1 cellular context compared by ENCODE assay signal in the genomic region with DNA sequence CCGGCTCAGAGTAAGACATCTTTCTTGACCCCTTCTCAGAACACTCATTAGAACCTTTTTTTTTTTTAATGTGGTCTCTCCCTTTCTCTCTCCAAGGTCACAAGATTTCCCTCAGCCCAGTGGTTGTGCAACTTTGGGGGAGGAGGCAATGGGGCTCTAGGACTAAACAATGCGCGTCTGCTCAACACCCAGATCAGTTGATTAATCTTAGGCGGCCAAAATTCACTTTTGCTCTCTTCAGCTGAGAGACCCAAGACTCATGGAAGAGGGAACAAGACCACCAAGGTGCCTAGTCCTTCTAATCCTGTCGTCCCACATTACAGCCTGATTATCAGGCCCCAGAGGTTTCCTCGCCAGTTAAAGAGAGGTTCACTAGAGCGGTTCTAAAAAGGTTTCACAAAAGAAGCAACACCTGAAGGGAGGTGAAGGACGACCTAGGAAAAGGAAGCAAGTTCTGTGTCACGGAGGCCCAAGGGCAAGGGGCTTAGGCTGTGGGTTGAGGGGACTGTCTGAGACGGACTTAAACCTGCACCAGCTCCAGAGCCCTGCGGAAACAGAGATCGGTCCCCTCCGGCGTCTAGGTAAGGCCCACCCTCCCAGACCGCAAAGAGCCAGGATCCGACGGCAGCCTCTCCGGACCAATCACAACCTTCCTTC.
TF ChIP-seq lines count a peak whose summit lies in the region.

No MANE protein-coding gene starts in this region.

TF ChIP-seq in K562, 482 proteins besides CTCF, POLR2A, EP300 and RAD21 (continued from another document and continues in another):
- TF ChIP-seq TCF7L2 (IDR thresholded peaks at IDR 0.05; ENCODE audit: low read depth, low read length) (no peak), ELF1 (tag; IDR thresholded peaks at IDR 0.05) (0 out of 2 replicates have a peak, but pooled peaks have one; percentile 12), ERF (CRISPR knock-in tag; IDR thresholded peaks at IDR 0.05) (0 out of 2 replicates have a peak, but pooled peaks have one; percentile 30), TGIF2 (CRISPR knock-in tag; IDR thresholded peaks at IDR 0.05) (no peak), TCF3 (CRISPR knock-in tag; IDR thresholded peaks at IDR 0.05) (no peak), ZBTB7A (IDR thresholded peaks at IDR 0.05; ENCODE audit: borderline replicate concordance, control insufficient read depth, low read depth, low read length) (peak; percentile 73), DPF2 (IDR thresholded peaks at IDR 0.05) (peak; percentile 55), CC2D1A (IDR thresholded peaks at IDR 0.05) (peak; percentile 98), ARID1B (IDR thresholded peaks at IDR 0.05) (0 out of 2 replicates have a peak, but pooled peaks have one; percentile 41), OTX1 (CRISPR knock-in tag; IDR thresholded peaks at IDR 0.05) (0 out of 2 replicates have a peak, but pooled peaks have one; percentile 29), ZNF384 (IDR thresholded peaks at IDR 0.05; ENCODE audit: low read depth, low read length) (peak; percentile 58), POLR2AphosphoS2 (IDR thresholded peaks at IDR 0.05; ENCODE audit: low read length) (0 out of 2 replicates have a peak, but pooled peaks have one; percentile 27), SAP30 (IDR thresholded peaks at IDR 0.05; ENCODE audit: borderline replicate concordance, insufficient read depth, low read depth, low read length, poor library complexity, severe bottlenecking) (peak; percentile 16), ZBTB34 (CRISPR knock-in tag; IDR thresholded peaks at IDR 0.05) (no peak), CEBPG (CRISPR knock-in tag; IDR thresholded peaks at IDR 0.05) (peak; percentile 88), CEBPG (tag; conservative IDR thresholded peaks at IDR 0.05 in 1 of 2, IDR thresholded peaks at IDR 0.05 in 1 of 2) (peak; percentile 93 to 98), RCOR1 (IDR thresholded peaks at IDR 0.05; ENCODE audit: borderline replicate concordance in 1 of 2, low read depth in 2 of 2, low read length in 2 of 2) (peak in 1 of 2 experiments; percentile 24; a peak in 1 of 4 replicates), PYGO2 (tag; IDR thresholded peaks at IDR 0.05) (no peak), E2F4 (CRISPR knock-in tag; IDR thresholded peaks at IDR 0.05; ENCODE audit: low read depth) (peak; percentile 37; the same call in 1 of the 2 replicates), KAT7 (CRISPR knock-in tag; IDR thresholded peaks at IDR 0.05; ENCODE audit: borderline replicate concordance) (peak; percentile 84; the same call in 1 of the 2 replicates), SUPT5H (IDR thresholded peaks at IDR 0.05) (peak; percentile 64), LCOR (CRISPR knock-in tag; IDR thresholded peaks at IDR 0.05) (0 out of 2 replicates have a peak, but pooled peaks have one; percentile 49), TAF1 (IDR thresholded peaks at IDR 0.05; ENCODE audit: control insufficient read depth, extremely low read depth, insufficient read depth, low read length, severe bottlenecking) (peak; percentile 55), BACH1 (tag; IDR thresholded peaks at IDR 0.05) (0 out of 2 replicates have a peak, but pooled peaks have one; percentile 30)
- TF ChIP-seq, protein P1, sequence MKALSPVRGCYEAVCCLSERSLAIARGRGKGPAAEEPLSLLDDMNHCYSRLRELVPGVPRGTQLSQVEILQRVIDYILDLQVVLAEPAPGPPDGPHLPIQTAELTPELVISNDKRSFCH (CRISPR knock-in tag; IDR thresholded peaks at IDR 0.05): no peak
- TF ChIP-seq, protein P1 (tag; IDR thresholded peaks at IDR 0.05): no peak
- TF ChIP-seq, protein P2, sequence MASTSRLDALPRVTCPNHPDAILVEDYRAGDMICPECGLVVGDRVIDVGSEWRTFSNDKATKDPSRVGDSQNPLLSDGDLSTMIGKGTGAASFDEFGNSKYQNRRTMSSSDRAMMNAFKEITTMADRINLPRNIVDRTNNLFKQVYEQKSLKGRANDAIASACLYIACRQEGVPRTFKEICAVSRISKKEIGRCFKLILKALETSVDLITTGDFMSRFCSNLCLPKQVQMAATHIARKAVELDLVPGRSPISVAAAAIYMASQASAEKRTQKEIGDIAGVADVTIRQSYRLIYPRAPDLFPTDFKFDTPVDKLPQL (IDR thresholded peaks at IDR 0.05; ENCODE audit: extremely low read depth, insufficient read length): peak; percentile 31
- TF ChIP-seq, protein P3, sequence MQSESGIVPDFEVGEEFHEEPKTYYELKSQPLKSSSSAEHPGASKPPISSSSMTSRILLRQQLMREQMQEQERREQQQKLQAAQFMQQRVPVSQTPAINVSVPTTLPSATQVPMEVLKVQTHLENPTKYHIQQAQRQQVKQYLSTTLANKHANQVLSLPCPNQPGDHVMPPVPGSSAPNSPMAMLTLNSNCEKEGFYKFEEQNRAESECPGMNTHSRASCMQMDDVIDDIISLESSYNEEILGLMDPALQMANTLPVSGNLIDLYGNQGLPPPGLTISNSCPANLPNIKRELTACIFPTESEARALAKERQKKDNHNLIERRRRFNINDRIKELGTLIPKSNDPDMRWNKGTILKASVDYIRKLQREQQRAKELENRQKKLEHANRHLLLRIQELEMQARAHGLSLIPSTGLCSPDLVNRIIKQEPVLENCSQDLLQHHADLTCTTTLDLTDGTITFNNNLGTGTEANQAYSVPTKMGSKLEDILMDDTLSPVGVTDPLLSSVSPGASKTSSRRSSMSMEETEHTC (IDR thresholded peaks at IDR 0.05): peak; percentile 53; the same call in 1 of the 2 replicates
- TF ChIP-seq, protein P4, sequence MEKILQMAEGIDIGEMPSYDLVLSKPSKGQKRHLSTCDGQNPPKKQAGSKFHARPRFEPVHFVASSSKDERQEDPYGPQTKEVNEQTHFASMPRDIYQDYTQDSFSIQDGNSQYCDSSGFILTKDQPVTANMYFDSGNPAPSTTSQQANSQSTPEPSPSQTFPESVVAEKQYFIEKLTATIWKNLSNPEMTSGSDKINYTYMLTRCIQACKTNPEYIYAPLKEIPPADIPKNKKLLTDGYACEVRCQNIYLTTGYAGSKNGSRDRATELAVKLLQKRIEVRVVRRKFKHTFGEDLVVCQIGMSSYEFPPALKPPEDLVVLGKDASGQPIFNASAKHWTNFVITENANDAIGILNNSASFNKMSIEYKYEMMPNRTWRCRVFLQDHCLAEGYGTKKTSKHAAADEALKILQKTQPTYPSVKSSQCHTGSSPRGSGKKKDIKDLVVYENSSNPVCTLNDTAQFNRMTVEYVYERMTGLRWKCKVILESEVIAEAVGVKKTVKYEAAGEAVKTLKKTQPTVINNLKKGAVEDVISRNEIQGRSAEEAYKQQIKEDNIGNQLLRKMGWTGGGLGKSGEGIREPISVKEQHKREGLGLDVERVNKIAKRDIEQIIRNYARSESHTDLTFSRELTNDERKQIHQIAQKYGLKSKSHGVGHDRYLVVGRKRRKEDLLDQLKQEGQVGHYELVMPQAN (IDR thresholded peaks at IDR 0.05; ENCODE audit: borderline replicate concordance): 0 out of 2 replicates have a peak, but pooled peaks have one; percentile 14
- TF ChIP-seq, protein P5, sequence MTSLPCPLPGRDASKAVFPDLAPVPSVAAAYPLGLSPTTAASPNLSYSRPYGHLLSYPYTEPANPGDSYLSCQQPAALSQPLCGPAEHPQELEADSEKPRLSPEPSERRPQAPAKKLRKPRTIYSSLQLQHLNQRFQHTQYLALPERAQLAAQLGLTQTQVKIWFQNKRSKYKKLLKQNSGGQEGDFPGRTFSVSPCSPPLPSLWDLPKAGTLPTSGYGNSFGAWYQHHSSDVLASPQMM (CRISPR knock-in tag; IDR thresholded peaks at IDR 0.05): no peak
- TF ChIP-seq, protein P6, sequence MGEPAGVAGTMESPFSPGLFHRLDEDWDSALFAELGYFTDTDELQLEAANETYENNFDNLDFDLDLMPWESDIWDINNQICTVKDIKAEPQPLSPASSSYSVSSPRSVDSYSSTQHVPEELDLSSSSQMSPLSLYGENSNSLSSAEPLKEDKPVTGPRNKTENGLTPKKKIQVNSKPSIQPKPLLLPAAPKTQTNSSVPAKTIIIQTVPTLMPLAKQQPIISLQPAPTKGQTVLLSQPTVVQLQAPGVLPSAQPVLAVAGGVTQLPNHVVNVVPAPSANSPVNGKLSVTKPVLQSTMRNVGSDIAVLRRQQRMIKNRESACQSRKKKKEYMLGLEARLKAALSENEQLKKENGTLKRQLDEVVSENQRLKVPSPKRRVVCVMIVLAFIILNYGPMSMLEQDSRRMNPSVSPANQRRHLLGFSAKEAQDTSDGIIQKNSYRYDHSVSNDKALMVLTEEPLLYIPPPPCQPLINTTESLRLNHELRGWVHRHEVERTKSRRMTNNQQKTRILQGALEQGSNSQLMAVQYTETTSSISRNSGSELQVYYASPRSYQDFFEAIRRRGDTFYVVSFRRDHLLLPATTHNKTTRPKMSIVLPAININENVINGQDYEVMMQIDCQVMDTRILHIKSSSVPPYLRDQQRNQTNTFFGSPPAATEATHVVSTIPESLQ (CRISPR knock-in tag; IDR thresholded peaks at IDR 0.05): 0 out of 2 replicates have a peak, but pooled peaks have one; percentile 31
- TF ChIP-seq, protein P7, sequence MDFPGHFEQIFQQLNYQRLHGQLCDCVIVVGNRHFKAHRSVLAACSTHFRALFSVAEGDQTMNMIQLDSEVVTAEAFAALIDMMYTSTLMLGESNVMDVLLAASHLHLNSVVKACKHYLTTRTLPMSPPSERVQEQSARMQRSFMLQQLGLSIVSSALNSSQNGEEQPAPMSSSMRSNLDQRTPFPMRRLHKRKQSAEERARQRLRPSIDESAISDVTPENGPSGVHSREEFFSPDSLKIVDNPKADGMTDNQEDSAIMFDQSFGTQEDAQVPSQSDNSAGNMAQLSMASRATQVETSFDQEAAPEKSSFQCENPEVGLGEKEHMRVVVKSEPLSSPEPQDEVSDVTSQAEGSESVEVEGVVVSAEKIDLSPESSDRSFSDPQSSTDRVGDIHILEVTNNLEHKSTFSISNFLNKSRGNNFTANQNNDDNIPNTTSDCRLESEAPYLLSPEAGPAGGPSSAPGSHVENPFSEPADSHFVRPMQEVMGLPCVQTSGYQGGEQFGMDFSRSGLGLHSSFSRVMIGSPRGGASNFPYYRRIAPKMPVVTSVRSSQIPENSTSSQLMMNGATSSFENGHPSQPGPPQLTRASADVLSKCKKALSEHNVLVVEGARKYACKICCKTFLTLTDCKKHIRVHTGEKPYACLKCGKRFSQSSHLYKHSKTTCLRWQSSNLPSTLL (IDR thresholded peaks at IDR 0.05): peak; percentile 89; the same call in 1 of the 2 replicates
- TF ChIP-seq, protein P8, sequence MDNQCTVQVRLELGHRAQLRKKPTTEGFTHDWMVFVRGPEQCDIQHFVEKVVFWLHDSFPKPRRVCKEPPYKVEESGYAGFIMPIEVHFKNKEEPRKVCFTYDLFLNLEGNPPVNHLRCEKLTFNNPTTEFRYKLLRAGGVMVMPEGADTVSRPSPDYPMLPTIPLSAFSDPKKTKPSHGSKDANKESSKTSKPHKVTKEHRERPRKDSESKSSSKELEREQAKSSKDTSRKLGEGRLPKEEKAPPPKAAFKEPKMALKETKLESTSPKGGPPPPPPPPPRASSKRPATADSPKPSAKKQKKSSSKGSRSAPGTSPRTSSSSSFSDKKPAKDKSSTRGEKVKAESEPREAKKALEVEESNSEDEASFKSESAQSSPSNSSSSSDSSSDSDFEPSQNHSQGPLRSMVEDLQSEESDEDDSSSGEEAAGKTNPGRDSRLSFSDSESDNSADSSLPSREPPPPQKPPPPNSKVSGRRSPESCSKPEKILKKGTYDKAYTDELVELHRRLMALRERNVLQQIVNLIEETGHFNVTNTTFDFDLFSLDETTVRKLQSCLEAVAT (IDR thresholded peaks at IDR 0.05): peak in 1 of 2 experiments; percentile 85; a peak in 2 of 4 replicates
- TF ChIP-seq, protein P9, sequence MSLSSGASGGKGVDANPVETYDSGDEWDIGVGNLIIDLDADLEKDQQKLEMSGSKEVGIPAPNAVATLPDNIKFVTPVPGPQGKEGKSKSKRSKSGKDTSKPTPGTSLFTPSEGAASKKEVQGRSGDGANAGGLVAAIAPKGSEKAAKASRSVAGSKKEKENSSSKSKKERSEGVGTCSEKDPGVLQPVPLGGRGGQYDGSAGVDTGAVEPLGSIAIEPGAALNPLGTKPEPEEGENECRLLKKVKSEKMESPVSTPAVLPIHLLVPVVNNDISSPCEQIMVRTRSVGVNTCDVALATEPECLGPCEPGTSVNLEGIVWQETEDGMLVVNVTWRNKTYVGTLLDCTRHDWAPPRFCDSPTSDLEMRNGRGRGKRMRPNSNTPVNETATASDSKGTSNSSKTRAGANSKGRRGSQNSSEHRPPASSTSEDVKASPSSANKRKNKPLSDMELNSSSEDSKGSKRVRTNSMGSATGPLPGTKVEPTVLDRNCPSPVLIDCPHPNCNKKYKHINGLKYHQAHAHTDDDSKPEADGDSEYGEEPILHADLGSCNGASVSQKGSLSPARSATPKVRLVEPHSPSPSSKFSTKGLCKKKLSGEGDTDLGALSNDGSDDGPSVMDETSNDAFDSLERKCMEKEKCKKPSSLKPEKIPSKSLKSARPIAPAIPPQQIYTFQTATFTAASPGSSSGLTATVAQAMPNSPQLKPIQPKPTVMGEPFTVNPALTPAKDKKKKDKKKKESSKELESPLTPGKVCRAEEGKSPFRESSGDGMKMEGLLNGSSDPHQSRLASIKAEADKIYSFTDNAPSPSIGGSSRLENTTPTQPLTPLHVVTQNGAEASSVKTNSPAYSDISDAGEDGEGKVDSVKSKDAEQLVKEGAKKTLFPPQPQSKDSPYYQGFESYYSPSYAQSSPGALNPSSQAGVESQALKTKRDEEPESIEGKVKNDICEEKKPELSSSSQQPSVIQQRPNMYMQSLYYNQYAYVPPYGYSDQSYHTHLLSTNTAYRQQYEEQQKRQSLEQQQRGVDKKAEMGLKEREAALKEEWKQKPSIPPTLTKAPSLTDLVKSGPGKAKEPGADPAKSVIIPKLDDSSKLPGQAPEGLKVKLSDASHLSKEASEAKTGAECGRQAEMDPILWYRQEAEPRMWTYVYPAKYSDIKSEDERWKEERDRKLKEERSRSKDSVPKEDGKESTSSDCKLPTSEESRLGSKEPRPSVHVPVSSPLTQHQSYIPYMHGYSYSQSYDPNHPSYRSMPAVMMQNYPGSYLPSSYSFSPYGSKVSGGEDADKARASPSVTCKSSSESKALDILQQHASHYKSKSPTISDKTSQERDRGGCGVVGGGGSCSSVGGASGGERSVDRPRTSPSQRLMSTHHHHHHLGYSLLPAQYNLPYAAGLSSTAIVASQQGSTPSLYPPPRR (CRISPR knock-in tag; IDR thresholded peaks at IDR 0.05; ENCODE audit: borderline replicate concordance): no peak
